Comparison of ENCODE assay signal across 26 cellular contexts in genomic region chr2:45754087-45755015, GRCh38.
DNase-seq lines count a peak whose midpoint lies in the region; ATAC-seq and TF ChIP-seq lines count a peak whose summit lies in the region.
"Had no signal": no experiment of that assay in that cellular context is flagged by ENCODE, and none has a peak within 500 bp of the region (broad histone marks: within the 10 kb centered on the region; RNA-seq: fewer than 3 reads in every experiment).

No MANE protein-coding gene starts in this region.

- H3K4me1 ChIP-seq in rectal smooth muscle tissue (ENCODE audit: control insufficient read depth, insufficient read depth, low read length) (peaks cover 11% of the 10 kb centered on the region), uterus (peaks cover 0 to 2% of the 10 kb centered on the region in 2 donors)
- H3K4me1 ChIP-seq: testis had no signal

- no peaks in the 10 kb centered on the region for H3K36me3 ChIP-seq in KOPT-K1 (ENCODE audit: insufficient read depth, low read length)
- no peaks in the 10 kb centered on the region for H3K36me3 ChIP-seq in rectal smooth muscle tissue (ENCODE audit: control insufficient read depth, insufficient read depth, low read length)
- no peaks in the 10 kb centered on the region for H3K36me3 ChIP-seq in uterus
- H3K36me3 ChIP-seq: right atrium auricular region had no signal

- in situ Hi-C loops in G401 (cut with HindIII; ENCODE audit: low sequenced_read_pairs) = no loop called here
- in situ Hi-C loops in ACHN (cut with HindIII; ENCODE audit: low pct_ligation_motif_present, low pct_unique_long_range_greater_than_20kb, low sequenced_read_pairs) = no loop called here

- H3K9ac ChIP-seq in rectal smooth muscle tissue (ENCODE audit: low read length) = no peak overlapping the region

- no peak for TF ChIP-seq CTCF in dorsolateral prefrontal cortex (IDR thresholded peaks at IDR 0.05 in 54 of 56, conservative IDR thresholded peaks at IDR 0.05 in 2 of 56; ENCODE audit: low read depth in 1 of 56, partially characterized antibody in 56 of 56)
- TF ChIP-seq CTCF in uterus (IDR thresholded peaks at IDR 0.05) = no peak

- peak; percentile 89 for DNase-seq in G401 (ENCODE audit: low spot score)
- DNase-seq in dorsolateral prefrontal cortex = peak in 8 of 10 donors; percentile 32 to 82 (median 64)
- no peak for DNase-seq in ACHN
- DNase-seq in uterus = no peak
- DNase-seq: activated CD8-positive, alpha-beta memory T cell treated with anti-CD3 and anti-CD28 coated beads for 24 hours; activated gamma-delta T cell; activated naive CD8-positive, alpha-beta T cell treated with anti-CD3 and anti-CD28 coated beads, Interleukin-2, amount 50 U/mL, for 24 hours; activated T-cell treated with anti-CD3 and anti-CD28 coated beads, Interleukin-2, amount 50 U/mL, for 1 hour; CD4-positive, CD25-positive, alpha-beta regulatory T cell; effector memory CD4-positive, alpha-beta T cell; erythroblast; foreskin fibroblast; naive thymus-derived CD8-positive, alpha-beta T cell; NCI-H1048; NCI-H2081; NCI-H510A; SIG-M5; stimulated activated CD4-positive, alpha-beta T cell treated with anti-CD3 and anti-CD28 coated beads, Interleukin-4, amount 100 ng/mL, for 1 hour; stimulated activated naive B cell treated with anti-CD40 and anti-IgM and Interleukin-4, amounts not matched to agents 10 μg/mL and 1 μg/mL and 100 μg/mL, for 72 hours; T-helper 1 cell; testis had no signal

- TF ChIP-seq POLR2A in uterus (IDR thresholded peaks at IDR 0.05) = no peak

- H3K9me3 ChIP-seq in KOPT-K1 (ENCODE audit: insufficient read depth, low read length, poor library complexity, severe bottlenecking) = no peaks in the 10 kb centered on the region
- H3K9me3 ChIP-seq in uterus = no peaks in the 10 kb centered on the region
- H3K9me3 ChIP-seq: right atrium auricular region, testis had no signal

- H3K27me3 ChIP-seq in dorsolateral prefrontal cortex = no peaks in the 10 kb centered on the region
- H3K27me3 ChIP-seq in rectal smooth muscle tissue (ENCODE audit: control insufficient read depth, insufficient read depth, low read length) = no peaks in the 10 kb centered on the region
- H3K27me3 ChIP-seq in uterus = no peaks in the 10 kb centered on the region
- H3K27me3 ChIP-seq: right atrium auricular region, testis had no signal

- H3K27ac ChIP-seq in KOPT-K1 (ENCODE audit: low read depth, low read length, poor library complexity, severe bottlenecking) = peak overlapping the region; percentile 45
- H3K27ac ChIP-seq in dorsolateral prefrontal cortex = peak overlapping the region in 26 of 59 donors; percentile 4 to 79 (median 28)
- peak overlapping the region; percentile 24 for H3K27ac ChIP-seq in rectal smooth muscle tissue (ENCODE audit: low read depth, low read length)
- H3K27ac ChIP-seq in uterus = no peak overlapping the region
- H3K27ac ChIP-seq: right atrium auricular region, testis had no signal

- H3K4me3 ChIP-seq in dorsolateral prefrontal cortex (no peak overlapping the region), rectal smooth muscle tissue (ENCODE audit: low read length) (no peak overlapping the region), uterus (no peak overlapping the region)
- H3K4me3 ChIP-seq: right atrium auricular region, testis had no signal

- ATAC-seq in HG03095 (IDR thresholded peaks at IDR 0.05; ENCODE audit: unreplicated experiment) = no peak
- ATAC-seq: activated naive CD8-positive, alpha-beta T cell treated with anti-CD3 and anti-CD28 coated beads, Interleukin-2, amount 50 U/mL, for 24 hours; left lobe of liver; naive thymus-derived CD8-positive, alpha-beta T cell; stimulated activated naive B cell treated with anti-CD40 and anti-IgM and Interleukin-4, amounts not matched to agents 10 μg/mL and 1 μg/mL and 100 μg/mL, for 72 hours had no signal

- intact Hi-C loops in dorsolateral prefrontal cortex (cut with DNase I) = no loop called here
- intact Hi-C loops in uterus (cut with DNase I; ENCODE audit: low total_unique reads) = no loop called here

Comparison
In these comparisons a context has a peak if more than half of its experiments do, and no peak if none do; other contexts are left out.
1. DNase-seq: peak in G401 (single experiment) and dorsolateral prefrontal cortex (8 of 10); none in ACHN (single experiment) and uterus (0 of 2).
2. H3K27ac ChIP-seq: peak in KOPT-K1 (single experiment) and rectal smooth muscle tissue (single experiment); none in uterus (0 of 2).